Comparison of ENCODE assay signal across 8 cellular contexts in the genomic region with DNA sequence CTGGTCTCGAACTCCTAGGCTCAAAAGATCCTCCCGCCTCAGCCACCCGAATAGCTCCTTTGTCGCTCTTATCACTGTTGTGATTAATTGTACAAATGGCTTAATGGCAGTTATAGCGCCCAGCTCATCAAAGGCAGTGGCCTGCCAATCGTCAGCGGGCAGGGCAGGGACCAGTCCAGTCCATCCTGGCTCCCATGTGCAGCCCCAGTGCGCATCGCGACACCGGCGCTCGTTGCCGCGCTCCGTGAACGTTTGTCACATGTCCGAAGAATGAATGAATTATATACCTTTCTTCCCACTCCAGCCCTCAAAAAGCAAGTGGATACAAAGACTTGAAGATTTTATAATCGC. TPM values are rescaled to one million over a fixed set of nuclear protein-coding genes. Genes with fewer than 3 reads are reported as not detected.
DNase-seq lines count a peak whose midpoint lies in the region; ATAC-seq, FAIRE-seq and TF ChIP-seq lines count a peak whose summit lies in the region.

No MANE protein-coding gene starts in this region.

- H3K9me3 Mint-ChIP-seq in activated naive CD4-positive, alpha-beta T cell treated with anti-CD3 and anti-CD28 coated beads for 36 hours: no peaks in the 10 kb centered on the region

- TF ChIP-seq CTCF in GM20000 (IDR thresholded peaks at IDR 0.05; ENCODE audit: extremely low read depth, missing control alignments) (no peak), pancreas (IDR thresholded peaks at IDR 0.05) (no peak)

- TF ChIP-seq POLR2A in GM12891 (IDR thresholded peaks at IDR 0.05; ENCODE audit: low read depth, low read length): no peak

- H3K4me3 Mint-ChIP-seq in activated naive CD4-positive, alpha-beta T cell treated with anti-CD3 and anti-CD28 coated beads for 36 hours: peak overlapping the region; percentile 89

- ATAC-seq in Right ventricle myocardium superior (ENCODE audit: poor library complexity) (peak; percentile 56), pancreas (peak; percentile 42 to 58 (median 48))

- H3K27ac Mint-ChIP-seq in activated naive CD4-positive, alpha-beta T cell treated with anti-CD3 and anti-CD28 coated beads for 36 hours: peak overlapping the region; percentile 96

- H3K27ac ChIP-seq in pancreas: peak overlapping the region; percentile 17 to 85 (median 64)

- H3K4me3 ChIP-seq in pancreas: peak overlapping the region; percentile 17 to 70 (median 48)

- 0% methylated on average over 19 of the region's 19 CpGs for WGBS in pancreas, 2 donors

- no peaks in the 10 kb centered on the region for H3K27me3 Mint-ChIP-seq in activated naive CD4-positive, alpha-beta T cell treated with anti-CD3 and anti-CD28 coated beads for 36 hours (ENCODE audit: low read depth)

- DNase-seq in AG20443 (ENCODE audit: low spot score) (peak; percentile 52), GM20000 (ENCODE audit: low spot score) (peak; percentile 41), NCI-H345 (lab: John Stamatoyannopoulos, UW) (peak; percentile 79), Right ventricle myocardium superior (peak; percentile 67), pancreas (peak in 3 of 6 donors; percentile 43 to 72 (median 51)), 8988T (no peak), GM12891 (ENCODE audit: insufficient read length, low spot score) (no peak)
- peak; percentile 72 for DNase-seq in activated naive CD4-positive, alpha-beta T cell treated with anti-CD3 and anti-CD28 coated beads for 36 hours

- H3K9me3 ChIP-seq in pancreas: no peaks in the 10 kb centered on the region

- no peak for FAIRE-seq in pancreas (lab: Jason Lieb, UNC)
- FAIRE-seq in GM12891 (lab: Jason Lieb, UNC): no peak

- no peaks in the 10 kb centered on the region for H3K36me3 ChIP-seq in pancreas

- peaks cover 0 to 4% (median 0%) of the 10 kb centered on the region in 3 donors for H3K4me1 ChIP-seq in pancreas

- CTCF ChIA-PET in activated naive CD4-positive, alpha-beta T cell treated with anti-CD3 and anti-CD28 coated beads for 36 hours (lab: Charles Lee): interaction anchor here (0.7 to 5.4 kb wide), 10 partner anchors 10 to 54 kb away, joined by 3 to 57 read pairs (median 8); a partner anchor contains a TSS

- H3K4me1 Mint-ChIP-seq in activated naive CD4-positive, alpha-beta T cell treated with anti-CD3 and anti-CD28 coated beads for 36 hours (ENCODE audit: low read depth): peaks cover 31% of the 10 kb centered on the region

- H3K36me3 Mint-ChIP-seq in activated naive CD4-positive, alpha-beta T cell treated with anti-CD3 and anti-CD28 coated beads for 36 hours (ENCODE audit: low read depth): peaks cover 13% of the 10 kb centered on the region

- H3K27me3 ChIP-seq in pancreas: no peaks in the 10 kb centered on the region

- intact Hi-C loops in activated naive CD4-positive, alpha-beta T cell treated with anti-CD3 and anti-CD28 coated beads for 36 hours (cut with micrococcal nuclease): loop anchor here (1.0 kb wide), 8 partner anchors 17 to 141 kb away; a partner anchor contains a TSS
- intact Hi-C loops in Right ventricle myocardium superior (cut with DNase I): no loop called here
- intact Hi-C loops in pancreas (cut with DNase I): no loop called here

TF ChIP-seq in GM12891, 5 proteins besides CTCF, POLR2A, EP300 and RAD21:
- TF ChIP-seq POU2F2 (IDR thresholded peaks at IDR 0.05; ENCODE audit: low read depth, low read length): no peak
- TF ChIP-seq SPI1 (IDR thresholded peaks at IDR 0.05; ENCODE audit: low read depth, low read length): no peak
- no peak for TF ChIP-seq POLR2AphosphoS5 (IDR thresholded peaks at IDR 0.05; ENCODE audit: low read depth, low read length)
- no peak for TF ChIP-seq PAX5 (IDR thresholded peaks at IDR 0.05; ENCODE audit: insufficient read depth, low read length, severe bottlenecking)
- no peak; the same call in 1 of the 2 replicates for TF ChIP-seq TAF1 (IDR thresholded peaks at IDR 0.05; ENCODE audit: low read depth, low read length)
TF ChIP-seq in GM12891: peak in this region for 0.

RNA-seq across cellular contexts. Expression of a gene that starts 18.4 kb away (rescaled TPM):
- total RNA-seq in activated naive CD4-positive, alpha-beta T cell treated with anti-CD3 and anti-CD28 coated beads for 36 hours: 10 to 100 TPM; 46.8 to 47.4 TPM
- total RNA-seq in Right ventricle myocardium superior (16.4 TPM), pancreas (10 to 100 TPM; 10.7 to 18.4 (median 15.7) TPM)
- 10 to 100 TPM; 34.3 to 36.8 TPM for polyA plus RNA-seq in pancreas
- polyA plus RNA-seq in GM12891 (2012; ENCODE audit: low read depth, missing spikeins): 43.0 TPM

RNA-seq across cellular contexts. Expression of a gene that starts 19.2 kb away (rescaled TPM):
- 10 to 100 TPM; 15.4 to 15.7 TPM for total RNA-seq in activated naive CD4-positive, alpha-beta T cell treated with anti-CD3 and anti-CD28 coated beads for 36 hours
- 5.8 TPM for total RNA-seq in Right ventricle myocardium superior
- total RNA-seq in pancreas: 10 to 100 TPM in 5 of 6 donors, 1 to 10 TPM in 1; 9.9 to 31.1 (median 14.6) TPM
- polyA plus RNA-seq in pancreas: 10 to 100 TPM; 69.1 to 78.6 TPM
- 2.8 TPM for polyA plus RNA-seq in GM12891 (2012; ENCODE audit: low read depth, missing spikeins)

RNA-seq across cellular contexts. Expression of a gene that starts 28.4 kb away (rescaled TPM):
- total RNA-seq in activated naive CD4-positive, alpha-beta T cell treated with anti-CD3 and anti-CD28 coated beads for 36 hours: 10 to 100 TPM; 32.1 to 32.8 TPM
- 13.8 TPM for total RNA-seq in Right ventricle myocardium superior
- 10 to 100 TPM in 2 of 6 donors, 1 to 10 TPM in 4; 6.7 to 14.4 (median 8.5) TPM for total RNA-seq in pancreas
- polyA plus RNA-seq in pancreas: 10 to 100 TPM in 1 of 2 donors, 1 to 10 TPM in 1; 7.9 to 11.1 TPM
- polyA plus RNA-seq in GM12891 (2012; ENCODE audit: low read depth, missing spikeins): 14.4 TPM

RNA-seq across cellular contexts. Expression of a gene that starts 35.3 kb away (rescaled TPM):
- 10 to 100 TPM; 80.3 to 82.9 TPM for total RNA-seq in activated naive CD4-positive, alpha-beta T cell treated with anti-CD3 and anti-CD28 coated beads for 36 hours
- total RNA-seq in Right ventricle myocardium superior (56.8 TPM), pancreas (10 to 100 TPM; 25.1 to 33.4 (median 28.0) TPM)
- 10 to 100 TPM; 27.7 to 55.5 TPM for polyA plus RNA-seq in pancreas
- polyA plus RNA-seq in GM12891 (2012; ENCODE audit: low read depth, missing spikeins): 51.5 TPM

RNA-seq across cellular contexts. Expression of a gene that starts 46.4 kb away (rescaled TPM):
- total RNA-seq in activated naive CD4-positive, alpha-beta T cell treated with anti-CD3 and anti-CD28 coated beads for 36 hours: 10 to 100 TPM; 52.6 to 54.5 TPM
- total RNA-seq in Right ventricle myocardium superior (18.5 TPM), pancreas (10 to 100 TPM; 15.7 to 39.6 (median 18.7) TPM)
- polyA plus RNA-seq in pancreas: 10 to 100 TPM; 81.1 to 89.4 TPM
- 35.8 TPM for polyA plus RNA-seq in GM12891 (2012; ENCODE audit: low read depth, missing spikeins)

Comparison
In these comparisons a context has a peak if more than half of its experiments do, and no peak if none do; other contexts are left out.
1. DNase-seq: peak in AG20443 (single experiment), GM20000 (single experiment), NCI-H345 (single experiment), activated naive CD4-positive, alpha-beta T cell treated with anti-CD3 and anti-CD28 coated beads for 36 hours (single experiment) and Right ventricle myocardium superior (single experiment); none in 8988T (single experiment) and GM12891 (single experiment).